Comparison of ENCODE assay signal across 21 cellular contexts in the genomic region with DNA sequence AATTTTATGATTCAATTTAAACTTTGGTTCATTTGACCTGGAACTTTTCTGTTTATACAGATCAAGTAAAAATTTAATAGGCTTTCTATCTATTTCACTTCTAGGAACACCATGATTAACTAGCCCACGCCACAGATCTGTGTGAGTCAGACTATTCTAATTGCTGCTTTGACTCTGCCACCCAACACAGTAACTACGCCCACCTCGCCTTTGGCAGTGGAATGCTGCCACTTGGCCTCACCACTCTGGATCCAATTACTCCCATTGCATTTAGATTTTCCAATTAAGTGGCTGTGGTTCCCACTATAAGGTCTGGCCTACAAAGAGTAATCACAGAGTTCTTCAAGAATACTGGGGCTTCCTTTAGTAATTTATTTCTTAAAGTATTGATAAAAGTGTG. TPM values are rescaled to one million over a fixed set of nuclear protein-coding genes. Genes with fewer than 3 reads are reported as not detected.
A peak's percentile ranks its signal among the peaks of the same experiment; 100 is the strongest.
DNase-seq lines count a peak whose midpoint lies in the region; FAIRE-seq and TF ChIP-seq lines count a peak whose summit lies in the region.
"Had no signal": no experiment of that assay in that cellular context is flagged by ENCODE, and none has a peak within 500 bp of the region (broad histone marks: within the 10 kb centered on the region; RNA-seq: fewer than 3 reads in every experiment).

No MANE protein-coding gene starts in this region.

- H3K9me3 Mint-ChIP-seq in astrocyte (ENCODE audit: unreplicated experiment) = peaks cover 3% of the 10 kb centered on the region
- H3K9me3 Mint-ChIP-seq: stimulated activated effector memory CD8-positive, alpha-beta T cell treated with anti-CD3 and anti-CD28 coated beads, Interleukin-12 subunit alpha, Interleukin-12 subunit beta, amount 100 ng/mL, for 72 hours; T-helper 1 cell treated with Interleukin-12 subunit alpha and Interleukin-12 subunit beta and Interleukin-4 antibody, amounts not matched to agents 30 μg/mL and 1 μg/mL, for 36 hours had no signal

- H3K4me1 Mint-ChIP-seq in astrocyte (ENCODE audit: low read depth, unreplicated experiment) = peaks cover 22% of the 10 kb centered on the region
- H3K4me1 Mint-ChIP-seq: stimulated activated effector memory CD8-positive, alpha-beta T cell treated with anti-CD3 and anti-CD28 coated beads, Interleukin-12 subunit alpha, Interleukin-12 subunit beta, amount 100 ng/mL, for 72 hours had no signal

- no peak for TF ChIP-seq CTCF in astrocyte (IDR thresholded peaks at IDR 0.05; ENCODE audit: insufficient read depth, low read depth, low read length)
- no peak for TF ChIP-seq CTCF in kidney (IDR thresholded peaks at IDR 0.05; ENCODE audit: borderline replicate concordance, extremely low read depth, insufficient read depth)

- H3K4me3 ChIP-seq in astrocyte (ENCODE audit: insufficient read depth, low read depth, low read length) = no peak overlapping the region
- no peak overlapping the region for H3K4me3 ChIP-seq in kidney (ENCODE audit: low read length in 2 of 2)
- H3K4me3 ChIP-seq: esophagus muscularis mucosa, testis had no signal

- no peak overlapping the region for H3K27ac Mint-ChIP-seq in astrocyte (ENCODE audit: unreplicated experiment)
- H3K27ac Mint-ChIP-seq: stimulated activated effector memory CD8-positive, alpha-beta T cell treated with anti-CD3 and anti-CD28 coated beads, Interleukin-12 subunit alpha, Interleukin-12 subunit beta, amount 100 ng/mL, for 72 hours; T-helper 1 cell treated with Interleukin-12 subunit alpha and Interleukin-12 subunit beta and Interleukin-4 antibody, amounts not matched to agents 30 μg/mL and 1 μg/mL, for 36 hours had no signal

- no peaks in the 10 kb centered on the region for H3K79me2 ChIP-seq in astrocyte (ENCODE audit: insufficient read depth, low read length)

- H3K27me3 ChIP-seq in astrocyte (ENCODE audit: insufficient read depth, low read length) = no peaks in the 10 kb centered on the region
- H3K27me3 ChIP-seq: esophagus muscularis mucosa, testis had no signal

- H2AFZ ChIP-seq in astrocyte (ENCODE audit: low read depth, low read length) = no peak overlapping the region

- FAIRE-seq in astrocyte (lab: Jason Lieb, UNC) (no peak), kidney (lab: Jason Lieb, UNC) (no peak)
- FAIRE-seq: H1 had no signal

- no peak overlapping the region for H3K4me3 Mint-ChIP-seq in astrocyte (ENCODE audit: unreplicated experiment)
- H3K4me3 Mint-ChIP-seq: stimulated activated effector memory CD8-positive, alpha-beta T cell treated with anti-CD3 and anti-CD28 coated beads, Interleukin-12 subunit alpha, Interleukin-12 subunit beta, amount 100 ng/mL, for 72 hours; T-helper 1 cell treated with Interleukin-12 subunit alpha and Interleukin-12 subunit beta and Interleukin-4 antibody, amounts not matched to agents 30 μg/mL and 1 μg/mL, for 36 hours had no signal

- no peak overlapping the region for H3K4me2 ChIP-seq in astrocyte (ENCODE audit: low read length)

- peaks cover 2% of the 10 kb centered on the region for H3K36me3 Mint-ChIP-seq in astrocyte (ENCODE audit: low read depth, unreplicated experiment)
- H3K36me3 Mint-ChIP-seq: stimulated activated effector memory CD8-positive, alpha-beta T cell treated with anti-CD3 and anti-CD28 coated beads, Interleukin-12 subunit alpha, Interleukin-12 subunit beta, amount 100 ng/mL, for 72 hours had no signal

- intact Hi-C loops in kidney (cut with DNase I) = no loop called here

- no peak overlapping the region for H3K9ac ChIP-seq in astrocyte (ENCODE audit: low read length)
- no peak overlapping the region for H3K9ac ChIP-seq in kidney (ENCODE audit: low read length in 2 of 2)

- no peaks in the 10 kb centered on the region for H3K27me3 Mint-ChIP-seq in astrocyte (ENCODE audit: low read depth, unreplicated experiment)

- H3K4me1 ChIP-seq in astrocyte (ENCODE audit: insufficient read depth, low read length) (no peaks in the 10 kb centered on the region), kidney (ENCODE audit: control insufficient read depth in 1 of 2, insufficient read depth in 1 of 2, low read depth in 1 of 2, low read length in 2 of 2) (no peaks in the 10 kb centered on the region)
- H3K4me1 ChIP-seq: esophagus muscularis mucosa, testis had no signal

- no peaks in the 10 kb centered on the region for H3K9me3 ChIP-seq in astrocyte (ENCODE audit: insufficient read depth, low read depth, low read length)
- no peaks in the 10 kb centered on the region for H3K9me3 ChIP-seq in kidney (ENCODE audit: control insufficient read depth in 1 of 2, low read length in 2 of 2)
- H3K9me3 ChIP-seq: esophagus muscularis mucosa, testis had no signal

- H3K36me3 ChIP-seq in astrocyte (ENCODE audit: insufficient read depth, low read length) (no peaks in the 10 kb centered on the region), kidney (ENCODE audit: control insufficient read depth in 1 of 2, insufficient read depth in 2 of 2, low read length in 2 of 2) (no peaks in the 10 kb centered on the region)
- H3K36me3 ChIP-seq: esophagus muscularis mucosa had no signal

- H3K27ac ChIP-seq in astrocyte (ENCODE audit: low read depth, low read length) (no peak overlapping the region), kidney (ENCODE audit: low read depth in 2 of 2, low read length in 2 of 2) (no peak overlapping the region)
- H3K27ac ChIP-seq: esophagus muscularis mucosa, testis, VCaP had no signal

- H4K20me1 ChIP-seq in astrocyte (ENCODE audit: insufficient read depth, low read length) = no peaks in the 10 kb centered on the region

- DNase-seq in COLO829 (ENCODE audit: low spot score) (peak; percentile 12), HK-2 (ENCODE audit: unreplicated experiment) (peak; percentile 11), astrocyte (ENCODE audit: low read depth) (peak; percentile 53), myocyte (ENCODE audit: low read depth) (peak; percentile 82), kidney (no peak), NOMO-1 treated with dmso at 0.1 percent for 144 hours (lab: John Stamatoyannopoulos, UW; ENCODE audit: unreplicated experiment) (no peak), COLO668 (lab: John Stamatoyannopoulos, UW; ENCODE audit: unreplicated experiment) (no peak)
- DNase-seq: activated CD4-positive, alpha-beta T cell treated with anti-CD3 and anti-CD28 coated beads, Interleukin-2, amount 50 U/mL, for 48 hours; AML-193; amniotic stem cell; glutamatergic neuron; left ventricle myocardium superior; NCI-H510A; right cardiac atrium; SHP77; testis had no signal

RNA-seq across cellular contexts. Expression of a gene that starts 46.6 kb away (rescaled TPM):
- total RNA-seq in astrocyte (34.7 and 38.7 TPM in 2 replicates), myocyte (30.8 and 53.0 TPM in 2 replicates), kidney (37.8 TPM)
- polyA plus RNA-seq in myocyte (2012) = 5.6 TPM
- 9.1 TPM for polyA plus RNA-seq in kidney (ENCODE audit: insufficient read depth, low read depth, low replicate concordance)

Comparison
In these comparisons a context has a peak if more than half of its experiments do, and no peak if none do; other contexts are left out.
1. DNase-seq: peak in COLO829 (single experiment), HK-2 (single experiment), astrocyte (single experiment) and myocyte (single experiment); none in kidney (single experiment), NOMO-1 treated with dmso at 0.1 percent for 144 hours (single experiment) and COLO668 (single experiment).